In genomic region chr12:124993568-124994434, GRCh38 we compare ENCODE assay signal across 8 cellular contexts. TPM values are rescaled to one million over a fixed set of nuclear protein-coding genes. Genes with fewer than 3 reads are reported as not detected.
A peak's percentile ranks its signal among the peaks of the same experiment; 100 is the strongest.
DNase-seq lines count a peak whose midpoint lies in the region; ATAC-seq and TF ChIP-seq lines count a peak whose summit lies in the region.

Gene BRI3BP, plus strand, starts transcription at chr12:124993645. Its CDS starts 146 bp downstream, at chr12:124993791.

- H3K27me3 ChIP-seq in right atrium auricular region, result no peaks in the 10 kb centered on the region

- ATAC-seq in GM21526 (IDR thresholded peaks at IDR 0.05; ENCODE audit: low FRiP score, unreplicated experiment), result peak; percentile 43

- TF ChIP-seq CTCF in right atrium auricular region (IDR thresholded peaks at IDR 0.05), result no peak

- TF ChIP-seq EP300 in Ishikawa (IDR thresholded peaks at IDR 0.05; ENCODE audit: borderline replicate concordance), result no peak

- H3K4me1 ChIP-seq in right atrium auricular region, result peaks cover 0 to 18% of the 10 kb centered on the region in 2 donors

- H3K9me3 ChIP-seq in right atrium auricular region, result no peaks in the 10 kb centered on the region

- DNase-seq in Daoy (ENCODE audit: low read depth) (peak; percentile 70), T follicular helper cell (ENCODE audit: low read depth) (peak; percentile 61), right atrium auricular region (ENCODE audit: low spot score) (no peak), retina (peak; percentile 62), OCI-M2 (lab: John Stamatoyannopoulos, UW; ENCODE audit: unreplicated experiment) (no peak)
- DNase-seq in activated naive CD8-positive, alpha-beta T cell treated with anti-CD3 and anti-CD28 coated beads, Interleukin-2, amount 50 U/mL, for 16 hours (ENCODE audit: low read depth, low spot score), result peak; percentile 39

- no peaks in the 10 kb centered on the region for H3K36me3 ChIP-seq in right atrium auricular region

- no peak within 1 kb of the TSS for H3K27ac ChIP-seq in right atrium auricular region

- peak within 1 kb of the TSS; percentile 57 to 65 for H3K4me3 ChIP-seq in right atrium auricular region

- no peak for TF ChIP-seq RAD21 in Ishikawa (IDR thresholded peaks at IDR 0.05; ENCODE audit: low read depth)

TF ChIP-seq in Ishikawa, 13 proteins besides CTCF, POLR2A, EP300 and RAD21:
- peak; percentile 40; the same call in 1 of the 2 replicates for TF ChIP-seq TAF1 (IDR thresholded peaks at IDR 0.05; ENCODE audit: low read depth)
- no peak for TF ChIP-seq TCF12 (IDR thresholded peaks at IDR 0.05; ENCODE audit: low read depth)
TF ChIP-seq in Ishikawa: peak in this region for 1.

RNA-seq across cellular contexts. Expression of gene BRI3BP, which starts in this region (rescaled TPM):
- 12.6 and 13.4 TPM in 2 replicates for total RNA-seq in Daoy (2014; rRNA removed; shearing (Covaris generic))
- 1 to 10 TPM; 2.8 TPM for total RNA-seq in right atrium auricular region

Comparison
In these comparisons a context has a peak if more than half of its experiments do, and no peak if none do; other contexts are left out.
1. DNase-seq: peak in Daoy (single experiment), T follicular helper cell (single experiment), activated naive CD8-positive, alpha-beta T cell treated with anti-CD3 and anti-CD28 coated beads, Interleukin-2, amount 50 U/mL, for 16 hours (single experiment) and retina (single experiment); none in right atrium auricular region (single experiment) and OCI-M2 (single experiment).